15 cellular contexts compared by ENCODE assay signal in genomic region chr1:6545276-6545934, GRCh38. TPM values are rescaled to one million over a fixed set of nuclear protein-coding genes. Genes with fewer than 3 reads are reported as not detected.
DNase-seq lines count a peak whose midpoint lies in the region; ATAC-seq and TF ChIP-seq lines count a peak whose summit lies in the region.
"Had no signal": no experiment of that assay in that cellular context is flagged by ENCODE, and none has a peak within 500 bp of the region (broad histone marks: within the 10 kb centered on the region; RNA-seq: fewer than 3 reads in every experiment).

No MANE protein-coding gene starts in this region.

- intact Hi-C loops in heart left ventricle (cut with DNase I): no loop called here
- intact Hi-C loops in cardiac septum (cut with DNase I): no loop called here

- peaks cover 4% of the 10 kb centered on the region for H3K36me3 Mint-ChIP-seq in T-helper 17 cell (ENCODE audit: low read depth)
- H3K36me3 Mint-ChIP-seq in chondrocyte (ENCODE audit: low read depth): peaks cover 25% of the 10 kb centered on the region

- H2AFZ ChIP-seq in MM.1S (ENCODE audit: low read length): no peak overlapping the region

- peak overlapping the region in 7 of 12 donors; percentile 41 to 80 (median 54) for H3K27ac ChIP-seq in heart left ventricle
- peak overlapping the region in 15 of 21 experiments; percentile 3 to 84 (median 53) for H3K27ac ChIP-seq in skin epidermis
- no peak overlapping the region for H3K27ac ChIP-seq in MM.1S (ENCODE audit: low read length)
- H3K27ac ChIP-seq: neutrophil had no signal

- peak overlapping the region; percentile 84 for H3K4me3 Mint-ChIP-seq in T-helper 17 cell
- H3K4me3 Mint-ChIP-seq in chondrocyte (ENCODE audit: unreplicated experiment): no peak overlapping the region

- no peaks in the 10 kb centered on the region for H3K9me3 Mint-ChIP-seq in chondrocyte (ENCODE audit: low read depth)

- no peaks in the 10 kb centered on the region for H3K9me3 ChIP-seq in heart left ventricle
- H3K9me3 ChIP-seq in T-helper 17 cell (ENCODE audit: control insufficient read depth, low read length, poor library complexity, severe bottlenecking): no peaks in the 10 kb centered on the region
- H3K9me3 ChIP-seq in MM.1S (replicated peaks; ENCODE audit: insufficient read depth, low read length): no peaks in the 10 kb centered on the region
- H3K9me3 ChIP-seq: neutrophil had no signal

- TF ChIP-seq CTCF in heart left ventricle (IDR thresholded peaks at IDR 0.05) (no peak), chondrocyte (IDR thresholded peaks at IDR 0.05) (no peak), MM.1S (IDR thresholded peaks at IDR 0.05; ENCODE audit: low read length) (no peak)

- DNase-seq in heart left ventricle (peak in 1 of 5 donors; percentile 15), cardiac septum (ENCODE audit: low spot score) (no peak), T-helper 17 cell (no peak), chondrocyte (ENCODE audit: low spot score) (no peak), MM.1S (no peak), DMS79 treated with DMSO at 0.1 percent for 48 hours (lab: John Stamatoyannopoulos, UW) (no peak), AG08395 (ENCODE audit: low spot score) (no peak)
- DNase-seq: left cardiac atrium; NCI-H1436; NCI-H69; stimulated activated CD4-positive, alpha-beta T cell treated with anti-CD3 and anti-CD28 coated beads, Interleukin-12 subunit alpha, Interleukin-12 subunit beta, amount 100 ng/mL, for 4 hours had no signal

- H3K4me3 ChIP-seq in heart left ventricle (no peak overlapping the region), skin epidermis (no peak overlapping the region), MM.1S (ENCODE audit: low read length) (no peak overlapping the region)

- H3K36me3 ChIP-seq in heart left ventricle (peaks cover 0 to 97% (median 92%) of the 10 kb centered on the region in 9 donors), MM.1S (replicated peaks; ENCODE audit: insufficient read depth, low read length) (peaks cover 7% of the 10 kb centered on the region)

- H3F3A ChIP-seq in MM.1S (ENCODE audit: insufficient read depth, low read length): no peaks in the 10 kb centered on the region

- H3K79me2 ChIP-seq in MM.1S (ENCODE audit: low read length): peaks cover 6% of the 10 kb centered on the region

- no peak overlapping the region for H3K9ac ChIP-seq in MM.1S (ENCODE audit: low read length)

- no peaks in the 10 kb centered on the region for H3K9me2 ChIP-seq in MM.1S (replicated peaks; ENCODE audit: insufficient read depth, low read length)

- WGBS in heart left ventricle, 4 donors: 47 to 65% (median 59%) methylated on average over 9 of the region's 9 CpGs

- no peaks in the 10 kb centered on the region for H3K27me3 ChIP-seq in heart left ventricle
- H3K27me3 ChIP-seq in MM.1S (replicated peaks; ENCODE audit: insufficient read depth, low read length): no peaks in the 10 kb centered on the region
- H3K27me3 ChIP-seq: neutrophil had no signal

- no peak for TF ChIP-seq POLR2A in heart left ventricle (IDR thresholded peaks at IDR 0.05)

- H3K4me1 Mint-ChIP-seq in T-helper 17 cell (peaks cover 27% of the 10 kb centered on the region), chondrocyte (ENCODE audit: low read depth) (peaks cover 18% of the 10 kb centered on the region)

- H3K27ac Mint-ChIP-seq in T-helper 17 cell (peak overlapping the region; percentile 98), chondrocyte (ENCODE audit: unreplicated experiment) (peak overlapping the region; percentile 60)

- H3K27me3 Mint-ChIP-seq in T-helper 17 cell: no peaks in the 10 kb centered on the region
- H3K27me3 Mint-ChIP-seq in chondrocyte (ENCODE audit: low read depth): no peaks in the 10 kb centered on the region

- H3K4me1 ChIP-seq in heart left ventricle: peaks cover 0 to 24% (median 6%) of the 10 kb centered on the region in 12 donors
- H3K4me1 ChIP-seq in MM.1S (ENCODE audit: low read length): no peaks in the 10 kb centered on the region

- peak in 1 of 4 donors; percentile 47 for ATAC-seq in heart left ventricle
- peak; percentile 88 for ATAC-seq in T-helper 17 cell
- ATAC-seq: left cardiac atrium had no signal

- no peaks in the 10 kb centered on the region for H4K20me1 ChIP-seq in MM.1S (ENCODE audit: insufficient read depth, low read length)

- H3K4me2 ChIP-seq in MM.1S (ENCODE audit: low read depth, low read length): no peak overlapping the region

RNA-seq across cellular contexts. Expression of gene NOL9, which starts 8.9 kb away (rescaled TPM):
- total RNA-seq in heart left ventricle: 10 to 100 TPM; 13.1 to 20.6 (median 16.5) TPM
- 1 to 10 TPM; 5.7 to 5.8 TPM for polyA plus RNA-seq in heart left ventricle
- 16.5 TPM for total RNA-seq in cardiac septum
- total RNA-seq in T-helper 17 cell: 10 to 100 TPM; 62.3 to 77.7 TPM
- 24.0 to 32.3 TPM (median 27.0 TPM) in 3 replicates for total RNA-seq in chondrocyte

RNA-seq across cellular contexts. Expression of gene TAS1R1, which starts 9.7 kb away (rescaled TPM):
- total RNA-seq in heart left ventricle: not detected
- not detected for polyA plus RNA-seq in heart left ventricle
- total RNA-seq in cardiac septum: not detected
- total RNA-seq in T-helper 17 cell: not detected
- not detected in 3 replicates for total RNA-seq in chondrocyte
- total RNA-seq: fibroblast of villous mesenchyme, H1, left cardiac atrium had no signal

RNA-seq across cellular contexts. Expression of gene ZBTB48, which starts 34.4 kb away (rescaled TPM):
- total RNA-seq in heart left ventricle (10 to 100 TPM in 7 of 9 donors, 1 to 10 TPM in 2; 6.4 to 23.1 (median 11.8) TPM), cardiac septum (10.7 TPM), T-helper 17 cell (10 to 100 TPM; 34.0 to 34.2 TPM), chondrocyte (19.9 to 27.4 TPM (median 23.7 TPM) in 3 replicates)
- polyA plus RNA-seq in heart left ventricle: 10 to 100 TPM; 12.4 to 17.0 TPM

RNA-seq across cellular contexts. Expression of gene PLEKHG5, which starts 53.9 kb away (rescaled TPM):
- total RNA-seq in heart left ventricle: 10 to 100 TPM; 10.8 to 20.2 (median 15.2) TPM
- polyA plus RNA-seq in heart left ventricle: 10 to 100 TPM in 1 of 2 donors, 1 to 10 TPM in 1; 7.2 to 18.5 TPM
- total RNA-seq in cardiac septum: 14.9 TPM
- total RNA-seq in T-helper 17 cell: 10 to 100 TPM; 10.8 to 12.8 TPM
- 32.4 to 50.5 TPM (median 33.6 TPM) in 3 replicates for total RNA-seq in chondrocyte

RNA-seq across cellular contexts. Expression of gene KLHL21, which starts 57.3 kb away (rescaled TPM):
- total RNA-seq in heart left ventricle (100 to 1,000 TPM in 1 of 9 donors, 10 to 100 TPM in 8; 38.7 to 179 (median 65.4) TPM), cardiac septum (33.1 TPM), T-helper 17 cell (10 to 100 TPM; 26.1 to 33.8 TPM), chondrocyte (34.3 to 39.6 TPM (median 38.3 TPM) in 3 replicates)
- polyA plus RNA-seq in heart left ventricle: 10 to 100 TPM; 28.6 to 47.8 TPM
